8 cellular contexts compared by ENCODE assay signal in genomic region chr2:37585982-37586621, GRCh38.
DNase-seq lines count a peak whose midpoint lies in the region; ATAC-seq and TF ChIP-seq lines count a peak whose summit lies in the region.

No MANE protein-coding gene starts in this region.

- peaks cover 25% of the 10 kb centered on the region for H3F3A ChIP-seq in MM.1S (ENCODE audit: insufficient read depth, low read length)

- intact Hi-C loops in OCI-LY7 (cut with micrococcal nuclease; ENCODE audit: unreplicated experiment): no loop called here

- no peak overlapping the region for H3K9ac ChIP-seq in MM.1S (ENCODE audit: low read length)
- peak overlapping the region; percentile 62 for H3K9ac ChIP-seq in skeletal muscle satellite cell (ENCODE audit: low read depth, low read length)

- no peaks in the 10 kb centered on the region for H3K36me3 ChIP-seq in MM.1S (replicated peaks; ENCODE audit: insufficient read depth, low read length)
- H3K36me3 ChIP-seq in skeletal muscle satellite cell (ENCODE audit: insufficient read depth, low read length): no peaks in the 10 kb centered on the region
- H3K36me3 ChIP-seq in OCI-LY7 (ENCODE audit: insufficient read depth, low read length): no peaks in the 10 kb centered on the region

- ATAC-seq in GM18909 (IDR thresholded peaks at IDR 0.05; ENCODE audit: poor library complexity, unreplicated experiment): peak; percentile 45
- no peak for ATAC-seq in GM19467 (IDR thresholded peaks at IDR 0.05; ENCODE audit: unreplicated experiment)

- H3K9me3 ChIP-seq in MM.1S (replicated peaks; ENCODE audit: insufficient read depth, low read length) (no peaks in the 10 kb centered on the region), skeletal muscle satellite cell (replicated peaks; ENCODE audit: low read length) (no peaks in the 10 kb centered on the region), OCI-LY7 (ENCODE audit: low read length) (no peaks in the 10 kb centered on the region)

- peak overlapping the region; percentile 82 for H3K4me2 ChIP-seq in MM.1S (ENCODE audit: low read depth, low read length)
- H3K4me2 ChIP-seq in skeletal muscle satellite cell (ENCODE audit: low read length): peak overlapping the region; percentile 70
- no peak overlapping the region for H3K4me2 ChIP-seq in OCI-LY7 (ENCODE audit: low read length)

- H3K4me3 ChIP-seq in MM.1S (ENCODE audit: low read length) (peak overlapping the region; percentile 45), fibroblast of pulmonary artery (replicated peaks; ENCODE audit: low read depth, low read length) (no peak overlapping the region), skeletal muscle satellite cell (ENCODE audit: low read length) (no peak overlapping the region), OCI-LY7 (ENCODE audit: low read depth, low read length, poor library complexity, severe bottlenecking) (no peak overlapping the region)

- H3K27me3 ChIP-seq in MM.1S (replicated peaks; ENCODE audit: insufficient read depth, low read length): no peaks in the 10 kb centered on the region
- H3K27me3 ChIP-seq in skeletal muscle satellite cell (ENCODE audit: control insufficient read depth, insufficient read depth, low read length): no peaks in the 10 kb centered on the region

- H2AFZ ChIP-seq in MM.1S (ENCODE audit: low read length) (peak overlapping the region; percentile 57), OCI-LY7 (ENCODE audit: low read length) (no peak overlapping the region)

- H3K79me2 ChIP-seq in MM.1S (ENCODE audit: low read length): no peaks in the 10 kb centered on the region
- H3K79me2 ChIP-seq in OCI-LY7 (ENCODE audit: insufficient read depth, low read depth, low read length): no peaks in the 10 kb centered on the region

- no peaks in the 10 kb centered on the region for H4K20me1 ChIP-seq in MM.1S (ENCODE audit: insufficient read depth, low read length)
- no peaks in the 10 kb centered on the region for H4K20me1 ChIP-seq in OCI-LY7 (ENCODE audit: insufficient read depth, low read length)

- H3K27ac ChIP-seq in MM.1S (ENCODE audit: low read length): peak overlapping the region; percentile 63; the same call in 1 of the 2 replicates
- H3K27ac ChIP-seq in OCI-LY7 (ENCODE audit: low read depth, low read length, poor library complexity, severe bottlenecking): no peak overlapping the region

- BruUV-seq in OCI-LY7 (replicated peaks; lab: Mats Ljungman, UMichigan): no TSS peak

- 0 out of 2 replicates have a peak, but pooled peaks have one; percentile 4 for TF ChIP-seq CTCF in MM.1S (IDR thresholded peaks at IDR 0.05; ENCODE audit: low read length)
- no peak for TF ChIP-seq CTCF in fibroblast of pulmonary artery (IDR thresholded peaks at IDR 0.05; ENCODE audit: low read length, missing control alignments)
- TF ChIP-seq CTCF in GM10248 (IDR thresholded peaks at IDR 0.05; ENCODE audit: control extremely low read depth, extremely low read depth, low read depth, missing control alignments): no peak
- TF ChIP-seq CTCF in OCI-LY7 (conservative IDR thresholded peaks at IDR 0.05; ENCODE audit: low read length): no peak

- DNase-seq in MM.1S: peak; percentile 73
- peak; percentile 63 for DNase-seq in activated T-cell treated with anti-CD3 and anti-CD28 coated beads for 48 hours (ENCODE audit: low read depth)
- DNase-seq in fibroblast of pulmonary artery (ENCODE audit: low read depth): peak; percentile 84
- DNase-seq in GM10248 (ENCODE audit: extremely low spot score): no peak
- DNase-seq in OCI-LY7 (ENCODE audit: low spot score): no peak

- POLR2A ChIA-PET in GM10248 (lab: Yijun Ruan, JAX) (no interaction called here), OCI-LY7 (lab: Charles Lee) (no interaction called here)

- CTCF ChIA-PET in GM10248 (lab: Yijun Ruan, JAX): interaction anchor here (0.6 to 2.1 kb wide), 4 partner anchors 10 to 190 kb away, joined by 3 to 6 read pairs (median 3); no protein-coding TSS in a partner anchor
- CTCF ChIA-PET in OCI-LY7 (lab: Charles Lee; ENCODE audit: unreplicated experiment): no interaction called here

- H3K9me2 ChIP-seq in MM.1S (replicated peaks; ENCODE audit: insufficient read depth, low read length) (no peaks in the 10 kb centered on the region), OCI-LY7 (ENCODE audit: insufficient read depth, low read length) (no peaks in the 10 kb centered on the region)

- peaks cover 23% of the 10 kb centered on the region for H3K4me1 ChIP-seq in MM.1S (ENCODE audit: low read length)
- H3K4me1 ChIP-seq in skeletal muscle satellite cell (ENCODE audit: control insufficient read depth, insufficient read depth, low read length): peaks cover 88% of the 10 kb centered on the region
- no peaks in the 10 kb centered on the region for H3K4me1 ChIP-seq in OCI-LY7 (ENCODE audit: insufficient read depth, low read length, poor library complexity, severe bottlenecking)

Comparison
In these comparisons a context has a peak if more than half of its experiments do, and no peak if none do; other contexts are left out.
1. DNase-seq: peak in MM.1S (single experiment), activated T-cell treated with anti-CD3 and anti-CD28 coated beads for 48 hours (single experiment) and fibroblast of pulmonary artery (single experiment); none in GM10248 (single experiment) and OCI-LY7 (single experiment).